ENCODE assay signal across 1 cellular context in genomic region chr20:63924241-63924640, GRCh38.
TF ChIP-seq lines count a peak whose summit lies in the region.

No MANE protein-coding gene starts in this region.

TF ChIP-seq in WTC11, 78 proteins besides CTCF, POLR2A, EP300 and RAD21:
- no peak for TF ChIP-seq GABPB1 (CRISPR knock-in tag; IDR thresholded peaks at IDR 0.05)
- TF ChIP-seq ESRRA (CRISPR knock-in tag; IDR thresholded peaks at IDR 0.05; ENCODE audit: borderline replicate concordance), result no peak
- TF ChIP-seq, protein P1, sequence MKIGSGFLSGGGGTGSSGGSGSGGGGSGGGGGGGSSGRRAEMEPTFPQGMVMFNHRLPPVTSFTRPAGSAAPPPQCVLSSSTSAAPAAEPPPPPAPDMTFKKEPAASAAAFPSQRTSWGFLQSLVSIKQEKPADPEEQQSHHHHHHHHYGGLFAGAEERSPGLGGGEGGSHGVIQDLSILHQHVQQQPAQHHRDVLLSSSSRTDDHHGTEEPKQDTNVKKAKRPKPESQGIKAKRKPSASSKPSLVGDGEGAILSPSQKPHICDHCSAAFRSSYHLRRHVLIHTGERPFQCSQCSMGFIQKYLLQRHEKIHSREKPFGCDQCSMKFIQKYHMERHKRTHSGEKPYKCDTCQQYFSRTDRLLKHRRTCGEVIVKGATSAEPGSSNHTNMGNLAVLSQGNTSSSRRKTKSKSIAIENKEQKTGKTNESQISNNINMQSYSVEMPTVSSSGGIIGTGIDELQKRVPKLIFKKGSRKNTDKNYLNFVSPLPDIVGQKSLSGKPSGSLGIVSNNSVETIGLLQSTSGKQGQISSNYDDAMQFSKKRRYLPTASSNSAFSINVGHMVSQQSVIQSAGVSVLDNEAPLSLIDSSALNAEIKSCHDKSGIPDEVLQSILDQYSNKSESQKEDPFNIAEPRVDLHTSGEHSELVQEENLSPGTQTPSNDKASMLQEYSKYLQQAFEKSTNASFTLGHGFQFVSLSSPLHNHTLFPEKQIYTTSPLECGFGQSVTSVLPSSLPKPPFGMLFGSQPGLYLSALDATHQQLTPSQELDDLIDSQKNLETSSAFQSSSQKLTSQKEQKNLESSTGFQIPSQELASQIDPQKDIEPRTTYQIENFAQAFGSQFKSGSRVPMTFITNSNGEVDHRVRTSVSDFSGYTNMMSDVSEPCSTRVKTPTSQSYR (CRISPR knock-in tag; IDR thresholded peaks at IDR 0.05), result no peak
- no peak for TF ChIP-seq ATF3 (CRISPR knock-in tag; conservative IDR thresholded peaks at IDR 0.05)
- TF ChIP-seq ZNF219 (CRISPR knock-in tag; IDR thresholded peaks at IDR 0.05; ENCODE audit: borderline replicate concordance), result no peak
- no peak for TF ChIP-seq ZNF138 (CRISPR knock-in tag; conservative IDR thresholded peaks at IDR 0.05)
- TF ChIP-seq TEAD1 (CRISPR knock-in tag; IDR thresholded peaks at IDR 0.05), result no peak
- no peak for TF ChIP-seq CREB1 (CRISPR knock-in tag; IDR thresholded peaks at IDR 0.05)
- TF ChIP-seq CBFB (CRISPR knock-in tag; IDR thresholded peaks at IDR 0.05; ENCODE audit: low read depth), result no peak
- no peak for TF ChIP-seq ZNF396 (CRISPR knock-in tag; IDR thresholded peaks at IDR 0.05; ENCODE audit: borderline replicate concordance)
- no peak for TF ChIP-seq NFATC4 (CRISPR knock-in tag; IDR thresholded peaks at IDR 0.05)
- no peak for TF ChIP-seq TEAD4 (CRISPR knock-in tag; IDR thresholded peaks at IDR 0.05)
- no peak for TF ChIP-seq FOXP4 (CRISPR knock-in tag; IDR thresholded peaks at IDR 0.05)
- TF ChIP-seq TP53 (CRISPR knock-in tag; IDR thresholded peaks at IDR 0.05), result no peak
- TF ChIP-seq FOXP1 (CRISPR knock-in tag; IDR thresholded peaks at IDR 0.05; ENCODE audit: borderline replicate concordance), result no peak
- TF ChIP-seq MAX (CRISPR knock-in tag; IDR thresholded peaks at IDR 0.05), result no peak
- no peak for TF ChIP-seq NR1H2 (CRISPR knock-in tag; IDR thresholded peaks at IDR 0.05)
- no peak for TF ChIP-seq FOXK1 (CRISPR knock-in tag; IDR thresholded peaks at IDR 0.05)
- TF ChIP-seq EMX1 (CRISPR knock-in tag; IDR thresholded peaks at IDR 0.05), result no peak
